Comparison of ENCODE assay signal across 8 cellular contexts in the genomic region with DNA sequence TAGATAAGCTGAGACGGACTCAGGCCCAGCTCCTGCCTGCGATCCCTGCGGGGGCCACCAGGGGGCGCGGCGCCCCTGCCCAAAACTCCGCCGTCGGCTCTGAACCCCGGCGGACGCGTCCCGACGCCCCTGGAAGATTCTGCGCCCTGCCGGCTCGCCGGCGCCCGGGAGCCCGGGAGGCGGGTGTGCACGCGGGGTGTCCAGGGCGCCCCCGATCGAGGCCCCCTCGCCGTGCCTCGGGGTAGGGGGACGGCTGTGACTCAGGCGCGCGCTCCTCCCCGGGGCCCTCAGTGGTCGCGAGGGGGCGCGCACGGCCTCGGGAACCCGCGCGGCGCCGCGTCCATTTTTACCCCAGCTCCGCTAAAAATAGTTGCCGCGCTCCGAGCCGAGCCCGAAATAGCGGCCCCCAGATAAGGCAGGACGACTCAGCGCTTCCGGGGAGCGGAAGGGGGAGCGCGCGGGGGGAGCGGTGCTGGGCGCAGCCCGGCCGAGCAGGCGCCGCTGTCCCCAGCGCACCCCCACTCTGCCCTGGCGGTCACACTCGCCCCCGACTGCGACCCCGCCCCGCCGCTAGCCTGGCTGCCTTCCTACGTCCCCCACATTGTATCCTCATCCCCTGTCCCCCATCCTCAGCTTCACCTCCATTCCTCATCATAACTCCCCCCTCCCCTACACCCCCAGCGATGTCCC. TPM values are rescaled to one million over a fixed set of nuclear protein-coding genes. Genes with fewer than 3 reads are reported as not detected.
DNase-seq lines count a peak whose midpoint lies in the region; ATAC-seq and TF ChIP-seq lines count a peak whose summit lies in the region.

No MANE protein-coding gene starts in this region.

- H3K36me3 ChIP-seq in WERI-Rb-1 (no peaks in the 10 kb centered on the region), breast epithelium (no peaks in the 10 kb centered on the region)

- TF ChIP-seq CTCF in WERI-Rb-1 (IDR thresholded peaks at IDR 0.05; ENCODE audit: low read depth, low read length) (peak; percentile 77), breast epithelium (IDR thresholded peaks at IDR 0.05) (peak; percentile 96 to 99 (median 99))

- H3K27me3 ChIP-seq in WERI-Rb-1 (ENCODE audit: insufficient read depth, low read depth, severe bottlenecking): no peaks in the 10 kb centered on the region
- no peaks in the 10 kb centered on the region for H3K27me3 ChIP-seq in breast epithelium

- no peaks in the 10 kb centered on the region for H3K36me3 Mint-ChIP-seq in immature natural killer cell

- H3K4me1 Mint-ChIP-seq in immature natural killer cell: peaks cover 34 to 41% of the 10 kb centered on the region in 2 donors

- no peak for TF ChIP-seq POLR2A in breast epithelium (IDR thresholded peaks at IDR 0.05)

- DNase-seq in NCI-H2107 treated with DMSO at 0.1 percent for 48 hours (lab: John Stamatoyannopoulos, UW; ENCODE audit: unreplicated experiment) (peak; percentile 13), NCI-H2107 (lab: John Stamatoyannopoulos, UW) (no peak), NCI-H1930 (lab: John Stamatoyannopoulos, UW) (peak; percentile 50 to 73), WERI-Rb-1 (peak; percentile 78), breast epithelium (ENCODE audit: low spot score in 2 of 2) (peak; percentile 69 to 75), immature natural killer cell (peak; percentile 92)
- DNase-seq in stimulated activated CD4-positive, alpha-beta T cell treated with anti-CD3 and anti-CD28 coated beads, Interleukin-12 subunit alpha, Interleukin-12 subunit beta, amount 100 ng/mL, for 24 hours (ENCODE audit: low read depth in 2 of 2): peak; percentile 68 to 74

- ATAC-seq in HG02759 (IDR thresholded peaks at IDR 0.05; ENCODE audit: unreplicated experiment): peak; percentile 62

- peak overlapping the region; percentile 73 to 94 (median 87) for H3K27ac Mint-ChIP-seq in immature natural killer cell

- peak overlapping the region; percentile 66 for H3K4me3 ChIP-seq in WERI-Rb-1 (ENCODE audit: low read depth, low read length)
- H3K4me3 ChIP-seq in breast epithelium: peak overlapping the region; percentile 58 to 88 (median 74)

- H3K4me3 Mint-ChIP-seq in immature natural killer cell: peak overlapping the region; percentile 64 to 79 (median 75)

- H3K27ac ChIP-seq in WERI-Rb-1 (peak overlapping the region; percentile 76), breast epithelium (peak overlapping the region; percentile 96 to 97)

- H3K4me1 ChIP-seq in breast epithelium: peaks cover 0 to 7% of the 10 kb centered on the region in 2 donors

- peaks cover 5 to 14% (median 11%) of the 10 kb centered on the region in 3 donors for H3K27me3 Mint-ChIP-seq in immature natural killer cell (ENCODE audit: low read depth in 3 of 3)

- H3K9me3 Mint-ChIP-seq in immature natural killer cell: no peaks in the 10 kb centered on the region

- intact Hi-C loops in breast epithelium (cut with DNase I; ENCODE audit: low total_unique reads): loop anchor here (2.0 kb wide), 1 partner anchor 41 kb away; no protein-coding TSS in a partner anchor

- H3K9me3 ChIP-seq in WERI-Rb-1 (ENCODE audit: severe bottlenecking) (no peaks in the 10 kb centered on the region), breast epithelium (no peaks in the 10 kb centered on the region)

RNA-seq across cellular contexts. Expression of gene ERCC1, which starts 16.0 kb away (rescaled TPM):
- total RNA-seq in breast epithelium: 10 to 100 TPM; 89.9 to 96.7 (median 91.2) TPM
- 10 to 100 TPM; 50.8 to 62.2 (median 54.5) TPM for polyA plus RNA-seq in immature natural killer cell

RNA-seq across cellular contexts. Expression of gene FOSB, which starts 28.1 kb away (rescaled TPM):
- total RNA-seq in breast epithelium: 100 to 1,000 TPM in 1 of 3 donors, 10 to 100 TPM in 2; 29.8 to 109 (median 38.4) TPM
- 10 to 100 TPM; 11.6 to 30.1 (median 11.6) TPM for polyA plus RNA-seq in immature natural killer cell

RNA-seq across cellular contexts. Expression of gene POLR1G, which starts 33.3 kb away (rescaled TPM):
- total RNA-seq in breast epithelium: 1 to 10 TPM; 2.6 to 6.9 (median 5.3) TPM
- polyA plus RNA-seq in immature natural killer cell: 1 to 10 TPM in 1 of 3 donors, under 1 TPM in 2; 0.43 to 2.3 (median 0.77) TPM

RNA-seq across cellular contexts. Expression of gene PPP1R13L, which starts 34.8 kb away (rescaled TPM):
- total RNA-seq in breast epithelium: 10 to 100 TPM in 2 of 3 donors, 1 to 10 TPM in 1; 3.4 to 45.1 (median 34.7) TPM
- under 1 TPM in 2 of 3 donors, not detected in 1; 0.08 to 0.84 TPM for polyA plus RNA-seq in immature natural killer cell

RNA-seq across cellular contexts. Expression of gene RTN2, which starts 57.1 kb away (rescaled TPM):
- total RNA-seq in breast epithelium: 10 to 100 TPM in 1 of 3 donors, 1 to 10 TPM in 2; 5.9 to 15.1 (median 7.2) TPM
- polyA plus RNA-seq in immature natural killer cell: under 1 TPM in 2 of 3 donors, not detected in 1; 0.48 to 0.80 TPM
